In the genomic region with DNA sequence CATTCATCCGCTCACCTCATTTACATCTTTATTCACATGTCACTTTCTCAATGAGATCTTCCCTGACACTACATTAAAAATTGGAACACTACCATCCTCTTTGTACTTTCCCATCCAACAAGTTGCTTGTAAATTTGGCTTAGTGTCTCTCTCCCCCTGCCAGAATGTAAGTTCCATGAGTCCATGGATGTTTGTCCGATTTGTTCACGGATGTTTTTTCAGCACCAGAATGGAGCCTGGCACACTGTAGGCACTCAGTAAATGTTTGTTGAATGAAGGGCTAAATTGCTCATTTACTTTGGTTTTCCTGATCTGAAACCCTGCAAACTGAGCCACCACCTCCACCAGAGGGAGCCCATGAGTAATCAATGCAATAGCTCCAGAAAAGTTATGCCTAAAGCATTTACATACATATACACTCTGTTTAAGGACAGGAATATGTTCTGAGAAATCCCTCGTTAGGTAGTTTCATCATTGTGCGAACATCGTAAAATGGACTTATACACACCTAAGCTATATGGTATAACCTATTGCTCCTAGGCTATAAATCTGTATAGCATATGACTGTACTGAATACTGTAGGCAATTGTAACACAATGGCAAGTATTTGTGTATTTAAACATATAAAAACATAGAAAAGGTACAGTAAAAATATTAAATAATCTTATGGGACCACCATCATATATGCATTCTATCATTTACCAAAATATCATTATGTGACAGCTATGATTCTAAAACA, we compare ENCODE assay signal across 8 cellular contexts. TPM values are rescaled to one million over a fixed set of nuclear protein-coding genes. Genes with fewer than 3 reads are reported as not detected.
A peak's percentile ranks its signal among the peaks of the same experiment; 100 is the strongest.
DNase-seq lines count a peak whose midpoint lies in the region; ATAC-seq, FAIRE-seq and TF ChIP-seq lines count a peak whose summit lies in the region.

No MANE protein-coding gene starts in this region.

- FAIRE-seq in D721Med (lab: Jason Lieb, UNC) = peak; percentile 6
- FAIRE-seq in pancreas (lab: Jason Lieb, UNC) = no peak

- H3K4me3 ChIP-seq in KMS-11 (IDR thresholded peaks at IDR 0.05; ENCODE audit: insufficient read depth, low read depth, low read length) (no peak overlapping the region), RWPE2 (ENCODE audit: severe bottlenecking) (no peak overlapping the region), fibroblast of villous mesenchyme (ENCODE audit: low read depth, low read length) (no peak overlapping the region), pancreas (no peak overlapping the region), upper lobe of right lung (no peak overlapping the region)

- H4K20me1 ChIP-seq in KMS-11 (ENCODE audit: insufficient read depth) = no peaks in the 10 kb centered on the region

- intact Hi-C loops in pancreas (cut with DNase I) = no loop called here
- intact Hi-C loops in upper lobe of right lung (cut with DNase I) = loop anchor here (5.0 kb wide), 1 partner anchor 121 kb away; no protein-coding TSS in a partner anchor

- 19 to 31% methylated on average over 6 of the region's 6 CpGs for WGBS in pancreas, 2 donors

- peaks cover 21% of the 10 kb centered on the region for H3K79me2 ChIP-seq in KMS-11 (ENCODE audit: insufficient read depth, low read depth)

- H3K4me2 ChIP-seq in KMS-11 = no peak overlapping the region

- TF ChIP-seq CTCF in D721Med (IDR thresholded peaks at IDR 0.05; ENCODE audit: insufficient read depth, missing control alignments) (peak; percentile 87), KMS-11 (conservative IDR thresholded peaks at IDR 0.05; ENCODE audit: low read depth, low read length) (peak; percentile 90), RWPE2 (IDR thresholded peaks at IDR 0.05; ENCODE audit: poor library complexity, severe bottlenecking) (peak; percentile 92), fibroblast of villous mesenchyme (IDR thresholded peaks at IDR 0.05; ENCODE audit: insufficient read depth, low read depth, low read length) (peak; percentile 90), pancreas (IDR thresholded peaks at IDR 0.05) (peak; percentile 56 to 73 (median 62)), upper lobe of right lung (IDR thresholded peaks at IDR 0.05) (peak; percentile 94)

- no peaks in the 10 kb centered on the region for H3K36me3 ChIP-seq in KMS-11 (ENCODE audit: insufficient read depth)
- H3K36me3 ChIP-seq in RWPE2 (ENCODE audit: low read depth) = no peaks in the 10 kb centered on the region
- no peaks in the 10 kb centered on the region for H3K36me3 ChIP-seq in pancreas
- H3K36me3 ChIP-seq in upper lobe of right lung = no peaks in the 10 kb centered on the region

- H3K4me1 ChIP-seq in KMS-11 (ENCODE audit: low read depth, poor library complexity, severe bottlenecking) (peaks cover 20% of the 10 kb centered on the region), RWPE2 (ENCODE audit: insufficient read depth, poor library complexity, severe bottlenecking) (peaks cover 6% of the 10 kb centered on the region), pancreas (peaks cover 5 to 14% (median 11%) of the 10 kb centered on the region in 3 donors), upper lobe of right lung (peaks cover 23% of the 10 kb centered on the region)

- no peaks in the 10 kb centered on the region for H3K27me3 ChIP-seq in KMS-11 (ENCODE audit: insufficient read depth, low read depth)
- no peaks in the 10 kb centered on the region for H3K27me3 ChIP-seq in RWPE2 (ENCODE audit: insufficient read depth, poor library complexity, severe bottlenecking)
- H3K27me3 ChIP-seq in pancreas = no peaks in the 10 kb centered on the region
- no peaks in the 10 kb centered on the region for H3K27me3 ChIP-seq in upper lobe of right lung

- H3K27ac ChIP-seq in KMS-11 (no peak overlapping the region), RWPE2 (ENCODE audit: poor library complexity, severe bottlenecking) (no peak overlapping the region), pancreas (no peak overlapping the region), upper lobe of right lung (no peak overlapping the region)

- H3K9ac ChIP-seq in KMS-11 = no peak overlapping the region

- H2AFZ ChIP-seq in KMS-11 (ENCODE audit: low read depth) = no peak overlapping the region

- peak; percentile 70 for DNase-seq in D721Med (ENCODE audit: insufficient read length, low spot score)
- DNase-seq in RWPE2 (ENCODE audit: low spot score) = no peak
- DNase-seq in activated T-helper 1 cell treated with anti-CD3 and anti-CD28 coated beads, Interleukin-2, amount 50 U/mL, for 16 hours (ENCODE audit: low read depth in 1 of 2, low spot score in 1 of 2) = peak; percentile 62 to 63
- peak; percentile 79 for DNase-seq in fibroblast of villous mesenchyme (ENCODE audit: low read depth)
- peak in 5 of 6 donors; percentile 24 to 80 (median 65) for DNase-seq in pancreas
- DNase-seq in upper lobe of right lung = no peak

- 0 out of 3 replicates have a peak, but pooled peaks have one; percentile 12 for ATAC-seq in RWPE2 (ENCODE audit: low read depth)
- peak in 1 of 4 donors; percentile 29 for ATAC-seq in pancreas
- ATAC-seq in upper lobe of right lung = peak; percentile 53
- no peak for ATAC-seq in HG03342 (IDR thresholded peaks at IDR 0.05; ENCODE audit: unreplicated experiment)

- H3K9me3 ChIP-seq in RWPE2 (ENCODE audit: severe bottlenecking) = no peaks in the 10 kb centered on the region
- H3K9me3 ChIP-seq in pancreas = no peaks in the 10 kb centered on the region
- H3K9me3 ChIP-seq in upper lobe of right lung = no peaks in the 10 kb centered on the region

RNA-seq across cellular contexts. Expression of gene EYA3, which starts 2.8 kb away (rescaled TPM):
- 13.9 and 26.3 TPM in 2 replicates for total RNA-seq in fibroblast of villous mesenchyme
- total RNA-seq in pancreas = 10 to 100 TPM in 2 of 6 donors, 1 to 10 TPM in 4; 6.0 to 14.6 (median 8.3) TPM
- polyA plus RNA-seq in pancreas = 1 to 10 TPM; 3.4 to 4.6 TPM
- total RNA-seq in upper lobe of right lung = 21.0 TPM

Comparison
In these comparisons a context has a peak if more than half of its experiments do, and no peak if none do; other contexts are left out.
1. DNase-seq: peak in D721Med (single experiment), activated T-helper 1 cell treated with anti-CD3 and anti-CD28 coated beads, Interleukin-2, amount 50 U/mL, for 16 hours (2 of 2), fibroblast of villous mesenchyme (single experiment) and pancreas (5 of 6); none in RWPE2 (single experiment) and upper lobe of right lung (single experiment).
2. Peak in every context shown above with its lines, with median percentiles within 50 percentile points of each other: CTCF ChIP-seq.